In genomic region chr12:96465896-96466295, GRCh38 we compare ENCODE assay signal across 20 cellular contexts. TPM values are rescaled to one million over a fixed set of nuclear protein-coding genes. Genes with fewer than 3 reads are reported as not detected.
A peak's percentile ranks its signal among the peaks of the same experiment; 100 is the strongest.
DNase-seq lines count a peak whose midpoint lies in the region; ATAC-seq, FAIRE-seq and TF ChIP-seq lines count a peak whose summit lies in the region.
"Had no signal": no experiment of that assay in that cellular context is flagged by ENCODE, and none has a peak within 500 bp of the region (broad histone marks: within the 10 kb centered on the region; RNA-seq: fewer than 3 reads in every experiment).

No MANE protein-coding gene starts in this region.

- TF ChIP-seq POLR2A in GM12878 (IDR thresholded peaks at IDR 0.05; ENCODE audit: low read depth, low read length): no peak

- ATAC-seq in GM12878: peak; percentile 45
- ATAC-seq in HG03521 (IDR thresholded peaks at IDR 0.05; ENCODE audit: unreplicated experiment): no peak

- H4K20me1 ChIP-seq in Loucy (ENCODE audit: insufficient read depth, low read length, poor library complexity, severe bottlenecking): no peaks in the 10 kb centered on the region
- no peaks in the 10 kb centered on the region for H4K20me1 ChIP-seq in GM12878 (ENCODE audit: control insufficient read depth, insufficient read depth)

- CTCF ChIA-PET in GM12878 (lab: Yijun Ruan, JAX): interaction anchor here (1.1 to 1.2 kb wide), 3 partner anchors 15 to 64 kb away, joined by 3 read pairs; no protein-coding TSS in a partner anchor

- no TSS peak for BruUV-seq in GM12878 (replicated peaks; lab: Mats Ljungman, UMichigan)

- in situ Hi-C loops in GM12878 (cut with MboI): no loop called here

- TF ChIP-seq EP300 in GM12878 (IDR thresholded peaks at IDR 0.05; ENCODE audit: borderline replicate concordance in 1 of 2, control insufficient read depth in 1 of 2, low read depth in 2 of 2, low read length in 2 of 2): no peak

- POLR2A ChIA-PET in GM12878 (lab: Charles Lee): no interaction called here

- H3K9me3 ChIP-seq in Loucy (ENCODE audit: insufficient read depth, low read depth, low read length): no peaks in the 10 kb centered on the region; the same call in 1 of the 2 replicates
- no peaks in the 10 kb centered on the region; the same call in 2 of the 3 replicates for H3K9me3 ChIP-seq in GM12878 (replicated peaks; ENCODE audit: control insufficient read depth, insufficient read depth, low read length)
- H3K9me3 ChIP-seq: BE2C had no signal

- TF ChIP-seq RAD21 in GM12878 (IDR thresholded peaks at IDR 0.05; ENCODE audit: insufficient read depth, low read depth, low read length): no peak

- DNase-seq in GM12878 (ENCODE audit: low read depth, low spot score): no peak
- peak; percentile 19 for DNase-seq in inferior parietal cortex (ENCODE audit: extremely low spot score)
- DNase-seq in NCI-H128 (lab: John Stamatoyannopoulos, UW; ENCODE audit: unreplicated experiment): no peak
- no peak for DNase-seq in occipital lobe (lab: John Stamatoyannopoulos, UW)
- no peak for DNase-seq in SHP77 (lab: John Stamatoyannopoulos, UW)
- DNase-seq: ACHN; BE2C; CD4-positive, alpha-beta memory T cell; COR-L47; DMS153; DMS79 treated with DMSO at 0.1 percent for 48 hours; EL; H7 had no signal

- RAD21 ChIA-PET in GM12878 (lab: Charles Lee; ENCODE audit: unreplicated experiment): interaction anchor here (0.6 to 1.1 kb wide), 2 partner anchors 23 to 35 kb away, joined by 3 to 4 read pairs; partner anchors contain the start of gene CFAP54

- no peak overlapping the region for H3K4me2 ChIP-seq in Loucy (ENCODE audit: low read depth, low read length, poor library complexity, severe bottlenecking)
- no peak overlapping the region for H3K4me2 ChIP-seq in GM12878 (ENCODE audit: control insufficient read depth, insufficient read depth)

- H2AFZ ChIP-seq in ACC112 (ENCODE audit: low read length, unreplicated experiment) (peak overlapping the region; percentile 21), Loucy (ENCODE audit: low read length) (peak overlapping the region; percentile 68), GM12878 (ENCODE audit: control insufficient read depth, low read depth, low read length) (no peak overlapping the region)

- H3K4me1 ChIP-seq in ACC112 (ENCODE audit: control insufficient read depth, insufficient read depth, low read length, unreplicated experiment) (peaks cover 8% of the 10 kb centered on the region), Loucy (ENCODE audit: insufficient read depth, low read length, poor library complexity, severe bottlenecking) (no peaks in the 10 kb centered on the region), GM12878 (ENCODE audit: control insufficient read depth, insufficient read depth, low read length) (no peaks in the 10 kb centered on the region)
- H3K4me1 ChIP-seq: BE2C had no signal

- H3F3A ChIP-seq in Loucy (ENCODE audit: low read depth): no peaks in the 10 kb centered on the region

- WGBS in GM12878 (ENCODE audit: insufficient coverage, insufficient replicate concordance, low lambda C conversion rate, missing lambda C conversion rate): 48% methylated on average over 3 of the region's 3 CpGs

- SMC1A ChIA-PET in GM12878 (lab: Charles Lee; ENCODE audit: uncharacterized antibody, unreplicated experiment): interaction anchor here (0.9 to 1.6 kb wide), 6 partner anchors 9 to 29 kb away, joined by 3 to 7 read pairs (median 4); no protein-coding TSS in a partner anchor

- H3K27ac ChIP-seq in ACC112 (ENCODE audit: low read depth, low read length): no peak overlapping the region
- no peak overlapping the region for H3K27ac ChIP-seq in GM12878 (ENCODE audit: control insufficient read depth, insufficient read depth)
- H3K27ac ChIP-seq: 22Rv1, C4-2B had no signal

- TF ChIP-seq CTCF in Loucy (conservative IDR thresholded peaks at IDR 0.05; ENCODE audit: low read length) (no peak), GM12878 (IDR thresholded peaks at IDR 0.05 in 2 of 3, conservative IDR thresholded peaks at IDR 0.05 in 1 of 3; ENCODE audit: control insufficient read depth in 2 of 3, extremely low read depth in 1 of 3, insufficient read depth in 1 of 3, low read depth in 3 of 3, low read length in 3 of 3) (no peak)

- H3K4me3 ChIP-seq in ACC112 (ENCODE audit: low read depth, low read length): no peak overlapping the region
- H3K4me3 ChIP-seq in Loucy (ENCODE audit: low read length, poor library complexity, severe bottlenecking): no peak overlapping the region
- H3K4me3 ChIP-seq in GM12878: no peak overlapping the region

- H3K79me2 ChIP-seq in ACC112 (ENCODE audit: control insufficient read depth, insufficient read depth, low read length, unreplicated experiment): no peaks in the 10 kb centered on the region
- no peaks in the 10 kb centered on the region for H3K79me2 ChIP-seq in Loucy (ENCODE audit: insufficient read depth, low read length)
- no peaks in the 10 kb centered on the region for H3K79me2 ChIP-seq in GM12878 (ENCODE audit: control insufficient read depth, insufficient read depth, low read length)

- intact Hi-C loops in GM12878 (cut with micrococcal nuclease; ENCODE audit: unreplicated experiment): no loop called here

- H3K9me2 ChIP-seq in Loucy (replicated peaks; ENCODE audit: low read depth, low read length): no peaks in the 10 kb centered on the region

- H3K36me3 ChIP-seq in ACC112 (ENCODE audit: insufficient read depth, low read length) (no peaks in the 10 kb centered on the region), Loucy (ENCODE audit: insufficient read depth, low read length) (no peaks in the 10 kb centered on the region), GM12878 (ENCODE audit: control insufficient read depth in 2 of 2, insufficient read depth in 2 of 2, low read length in 1 of 2) (no peaks in the 10 kb centered on the region)
- H3K36me3 ChIP-seq: BE2C had no signal

- no peak for FAIRE-seq in GM12878 (lab: Jason Lieb, UNC)
- FAIRE-seq: D721Med, G401.6 had no signal

- H3K27me3 ChIP-seq in ACC112 (ENCODE audit: insufficient read depth, low read length) (no peaks in the 10 kb centered on the region), Loucy (ENCODE audit: insufficient read depth, low read length, poor library complexity, severe bottlenecking) (no peaks in the 10 kb centered on the region), GM12878 (replicated peaks in 1 of 2; ENCODE audit: control insufficient read depth in 2 of 2, insufficient read depth in 2 of 2, low read length in 1 of 2) (no peaks in the 10 kb centered on the region)
- H3K27me3 ChIP-seq: BE2C had no signal

- H3K9ac ChIP-seq in Loucy (ENCODE audit: low read depth, low read length, poor library complexity, severe bottlenecking) (no peak overlapping the region), GM12878 (ENCODE audit: control insufficient read depth, insufficient read depth, low read length) (no peak overlapping the region)

TF ChIP-seq in GM12878, 131 proteins besides CTCF, POLR2A, EP300 and RAD21:
- no peak for TF ChIP-seq PBX3 (IDR thresholded peaks at IDR 0.05; ENCODE audit: insufficient replicate concordance, low read depth, low read length)
- no peak for TF ChIP-seq NBN (IDR thresholded peaks at IDR 0.05)
- TF ChIP-seq NR2C1 (IDR thresholded peaks at IDR 0.05): no peak
- no peak for TF ChIP-seq ATF3 (IDR thresholded peaks at IDR 0.05; ENCODE audit: borderline replicate concordance, extremely low read depth, low read depth, low read length)
- no peak for TF ChIP-seq BCL11A (IDR thresholded peaks at IDR 0.05; ENCODE audit: low read depth, low read length)
- no peak for TF ChIP-seq NR2C2 (IDR thresholded peaks at IDR 0.05; ENCODE audit: borderline replicate concordance, control insufficient read depth, insufficient read length, low read depth)

RNA-seq across cellular contexts. Expression of gene CFAP54, which starts 23.5 kb away (rescaled TPM):
- total RNA-seq in GM12878 (2013; cell fraction: nucleolus; rRNA removed): 2.5 and 2.9 TPM in 2 replicates
- total RNA-seq in GM12878 (2014; rRNA removed): 0.45 and 0.54 TPM in 2 replicates
- 0.51 and 0.58 TPM in 2 replicates for total RNA-seq in GM12878 (2014; rRNA removed; fragmentation: Illumina TruSeq; extraction: Trizol)
- 0.56 and 1.2 TPM in 2 replicates for total RNA-seq in GM12878 (2021)
- 0.21 TPM for polyA plus RNA-seq in GM12878 (2011; ENCODE audit: low read depth)
- 1.5 and 2.7 TPM in 2 replicates for polyA plus RNA-seq in GM12878 (2011; rRNA removed)
- 0.25 and 0.74 TPM in 2 replicates for polyA plus RNA-seq in GM12878 (2011; cell fraction: cytosol; rRNA removed)
- 2.4 and 2.8 TPM in 2 replicates for polyA plus RNA-seq in GM12878 (2011; cell fraction: nucleus; rRNA removed)
- 0.53 and 1.00 TPM in 2 replicates for polyA plus RNA-seq in GM12878 (2012)
- 0.49 and 0.57 TPM in 2 replicates for polyA plus RNA-seq in GM12878 (2014; fragmentation: Illumina TruSeq; extraction: Trizol)
- polyA plus RNA-seq in GM12878 (2014; fragmentation: Nextera tagmentation; extraction: Ambion mirVana): under 1 TPM; 0.19 to 0.55 TPM
- polyA plus RNA-seq in GM12878 (2014; rRNA removed): 0.36 and 0.47 TPM in 2 replicates
- polyA plus RNA-seq in GM12878 (2016; fragmentation: Nextera tagmentation; extraction: Ambion mirVana): 1 to 10 TPM in 1 of 2 experiments, under 1 TPM in 1; 0.37 to 1.0 TPM
- polyA minus RNA-seq in GM12878 (2011; rRNA and poly(A)+ RNA removed): 2.7 TPM in 2 replicates
- polyA minus RNA-seq in GM12878 (2011; cell fraction: cytosol; rRNA and poly(A)+ RNA removed): 0.53 and 2.0 TPM in 2 replicates
- 4.7 and 7.2 TPM in 2 replicates for polyA minus RNA-seq in GM12878 (2011; cell fraction: nucleus; rRNA and poly(A)+ RNA removed)
- 5.9 TPM for total RNA-seq in occipital lobe
- total RNA-seq: H7 had no signal
